Comparison of ENCODE assay signal across 9 cellular contexts in genomic region chr20:651713-652610, GRCh38. TPM values are rescaled to one million over a fixed set of nuclear protein-coding genes. Genes with fewer than 3 reads are reported as not detected.
DNase-seq lines count a peak whose midpoint lies in the region; ATAC-seq, FAIRE-seq and TF ChIP-seq lines count a peak whose summit lies in the region.
"Had no signal": no experiment of that assay in that cellular context is flagged by ENCODE, and none has a peak within 500 bp of the region (broad histone marks: within the 10 kb centered on the region; RNA-seq: fewer than 3 reads in every experiment).

No MANE protein-coding gene starts in this region.

- H3K36me3 ChIP-seq in ascending aorta (peaks cover 28 to 36% of the 10 kb centered on the region in 2 donors), HepG2 (replicated peaks in 1 of 2; ENCODE audit: control insufficient read depth in 1 of 2, insufficient read depth in 2 of 2, low read length in 2 of 2) (peaks cover 11 to 34% of the 10 kb centered on the region in 2 experiments), thyroid gland (peaks cover 22 to 32% of the 10 kb centered on the region in 2 donors)

- H3K27me3 ChIP-seq in ascending aorta (no peaks in the 10 kb centered on the region), HepG2 (ENCODE audit: control insufficient read depth in 1 of 2, insufficient read depth in 2 of 2, low read length in 2 of 2) (peaks cover 2 to 19% of the 10 kb centered on the region in 2 experiments; a peak in 2 of 5 replicates), thyroid gland (no peaks in the 10 kb centered on the region)

- H3K27ac ChIP-seq in ascending aorta (peak overlapping the region; percentile 82 to 84), HepG2 (ENCODE audit: extremely low read length, insufficient read depth, low read length) (peak overlapping the region; percentile 75), thyroid gland (peak overlapping the region; percentile 23 to 88 (median 81))

- CTCF ChIA-PET in HepG2 (lab: Yijun Ruan, JAX; ENCODE audit: low intra/inter-chr PET ratio, low total read pairs) = interaction anchor here (1.3 to 2.3 kb wide), 3 partner anchors 15 to 88 kb away, joined by 3 to 14 read pairs (median 13); no protein-coding TSS in a partner anchor

- peak overlapping the region; percentile 87 for H3K9ac ChIP-seq in HepG2 (ENCODE audit: insufficient read depth, low read depth, low read length)

- H3K79me2 ChIP-seq in HepG2 (ENCODE audit: insufficient read depth, low read length) = peaks cover 13% of the 10 kb centered on the region

- FAIRE-seq in HepG2 (lab: Jason Lieb, UNC) = no peak
- FAIRE-seq: GM18507 had no signal

- WGBS in HepG2 (ENCODE audit: low lambda C conversion rate) = 28% methylated on average over 19 of the region's 20 CpGs
- 62 to 64% methylated on average over 18 to 20 of the region's 20 CpGs for WGBS in thyroid gland, 2 donors

- in situ Hi-C loops in HepG2 (cut with HindIII; ENCODE audit: extremely low pct_ligation_motif_present, low pct_unique_long_range_greater_than_20kb) = no loop called here

- no peak for TF ChIP-seq EP300 in HepG2 (IDR thresholded peaks at IDR 0.05; ENCODE audit: low read depth in 2 of 2, low read length in 2 of 2)
- no peak for TF ChIP-seq EP300 in HepG2 (CRISPR knock-in tag; IDR thresholded peaks at IDR 0.05; ENCODE audit: borderline replicate concordance)

- no peak overlapping the region for H2AFZ ChIP-seq in HepG2 (ENCODE audit: low read length)

- no peak; a peak in 1 of 4 replicates for TF ChIP-seq POLR2A in HepG2 (IDR thresholded peaks at IDR 0.05; ENCODE audit: insufficient read depth in 1 of 2, low read depth in 2 of 2, low read length in 2 of 2)
- no peak for TF ChIP-seq POLR2A in thyroid gland (IDR thresholded peaks at IDR 0.05)

- intact Hi-C loops in ascending aorta (cut with DNase I) (loop anchor here (2.0 to 10.0 kb wide), 9 partner anchors 23 to 1163 kb away; partner anchors contain the start of genes CSNK2A1, FAM110A, FKBP1A and NRSN2), HepG2 (cut with micrococcal nuclease; ENCODE audit: unreplicated experiment) (no loop called here), thyroid gland (cut with DNase I) (no loop called here)

- ATAC-seq in HepG2 (peak; percentile 14), HG03457 (IDR thresholded peaks at IDR 0.05; ENCODE audit: unreplicated experiment) (no peak)

- H3K4me3 ChIP-seq in ascending aorta = peak overlapping the region; percentile 61 to 84
- peak overlapping the region; percentile 67 to 96 (median 93) for H3K4me3 ChIP-seq in HepG2 (replicated peaks in 1 of 3; ENCODE audit: insufficient read depth in 1 of 3, low read depth in 2 of 3, low read length in 3 of 3)
- peak overlapping the region; percentile 18 to 77 (median 55) for H3K4me3 ChIP-seq in thyroid gland (replicated peaks in 1 of 3)

- TF ChIP-seq CTCF in ascending aorta (IDR thresholded peaks at IDR 0.05) (no peak), HepG2 (CRISPR knock-in tag; IDR thresholded peaks at IDR 0.05) (no peak), thyroid gland (IDR thresholded peaks at IDR 0.05) (no peak)

- H4K20me1 ChIP-seq in HepG2 (ENCODE audit: insufficient read depth, low read length) = no peaks in the 10 kb centered on the region; the same call in 1 of the 2 replicates

- H3K4me1 ChIP-seq in ascending aorta (peaks cover 9% of the 10 kb centered on the region in 2 donors), HepG2 (ENCODE audit: insufficient read depth, low read length) (peaks cover 43% of the 10 kb centered on the region), thyroid gland (peaks cover 12 to 19% of the 10 kb centered on the region in 2 donors)

- H3K9me3 ChIP-seq in ascending aorta (peaks cover 0 to 8% of the 10 kb centered on the region in 2 donors), HepG2 (ENCODE audit: low read length) (no peaks in the 10 kb centered on the region), thyroid gland (no peaks in the 10 kb centered on the region)

- POLR2A ChIA-PET in HepG2 (lab: Yijun Ruan, JAX) = interaction anchor here (0.6 to 1.6 kb wide), 3 partner anchors 9 to 209 kb away, joined by 3 read pairs; no protein-coding TSS in a partner anchor

- BruUV-seq in HepG2 (replicated peaks; lab: Mats Ljungman, UMichigan) = TSS peak; percentile 51

- peak overlapping the region; percentile 99 for H3K4me2 ChIP-seq in HepG2 (ENCODE audit: low read depth, low read length)

- DNase-seq in stimulated activated CD4-positive, alpha-beta T cell treated with anti-CD3 and anti-CD28 coated beads, Interleukin-2, amount 100 ng/mL, for 24 hours = peak; percentile 20 to 24
- DNase-seq in stimulated activated CD4-positive, alpha-beta T cell treated with anti-CD3 and anti-CD28 coated beads, Interleukin-4, amount 100 ng/mL, for 1 hour = no peak
- no peak for DNase-seq in ascending aorta (ENCODE audit: low spot score in 2 of 2)
- no peak for DNase-seq in HepG2 (ENCODE audit: low spot score)
- DNase-seq in thyroid gland = peak; percentile 41 to 46
- no peak for DNase-seq in stimulated activated naive CD4-positive, alpha-beta T cell (lab: John Stamatoyannopoulos, UW)
- DNase-seq in SHP77 (lab: John Stamatoyannopoulos, UW) = no peak

- TF ChIP-seq RAD21 in HepG2 (CRISPR knock-in tag; IDR thresholded peaks at IDR 0.05) = 0 out of 2 replicates have a peak, but pooled peaks have one; percentile 13

RNA-seq across cellular contexts. Expression of gene SRXN1, which starts 1.0 kb away (rescaled TPM):
- total RNA-seq in ascending aorta (28.8 TPM), HepG2 (2016; rRNA removed; fragmentation: Illumina TruSeq; extraction: Trizol) (87.7 and 98.2 TPM in 2 replicates), thyroid gland (100 to 1,000 TPM in 2 of 4 donors, 10 to 100 TPM in 2; 54.3 to 212 (median 135) TPM)
- total RNA-seq in HepG2 (2016; cell fraction: cytosol; rRNA removed; fragmentation: Illumina TruSeq; extraction: Trizol; ENCODE audit: low read depth) = 26.2 and 26.7 TPM in 2 replicates
- total RNA-seq in HepG2 (2016; cell fraction: insoluble cytoplasmic fraction; rRNA removed; fragmentation: Illumina TruSeq; extraction: Trizol) = 85.6 and 95.5 TPM in 2 replicates
- total RNA-seq in HepG2 (2016; cell fraction: membrane; rRNA removed; fragmentation: Illumina TruSeq; extraction: Trizol) = 86.8 and 92.3 TPM in 2 replicates
- 37.3 and 40.4 TPM in 2 replicates for total RNA-seq in HepG2 (2016; cell fraction: nucleus; rRNA removed; fragmentation: Illumina TruSeq; extraction: Trizol)
- polyA plus RNA-seq in HepG2 (2011; rRNA removed) = 29.9 and 41.3 TPM in 2 replicates
- polyA plus RNA-seq in HepG2 (2011; cell fraction: cytosol; rRNA removed) = 26.1 and 37.8 TPM in 2 replicates
- 10.4 and 16.8 TPM in 2 replicates for polyA plus RNA-seq in HepG2 (2011; cell fraction: nucleus; rRNA removed)
- 39.7 and 59.3 TPM in 2 replicates for polyA plus RNA-seq in HepG2 (2012)
- 18.8 and 21.5 TPM in 2 replicates for polyA plus RNA-seq in HepG2 (2016; cell fraction: cytosol; fragmentation: Illumina TruSeq; extraction: Trizol; ENCODE audit: low read depth)
- 78.8 and 84.6 TPM in 2 replicates for polyA plus RNA-seq in HepG2 (2016; cell fraction: insoluble cytoplasmic fraction; fragmentation: Illumina TruSeq; extraction: Trizol; ENCODE audit: low read depth)
- polyA plus RNA-seq in HepG2 (2016; cell fraction: membrane; fragmentation: Illumina TruSeq; extraction: Trizol; ENCODE audit: low read depth) = 49.8 and 51.3 TPM in 2 replicates
- 53.3 and 55.5 TPM in 2 replicates for polyA plus RNA-seq in HepG2 (2016; cell fraction: nucleus; fragmentation: Illumina TruSeq; extraction: Trizol; ENCODE audit: insufficient read depth, low read depth)
- 29.6 and 43.5 TPM in 2 replicates for polyA minus RNA-seq in HepG2 (2011; rRNA and poly(A)+ RNA removed; ENCODE audit: low replicate concordance)
- polyA minus RNA-seq in HepG2 (2011; cell fraction: cytosol; rRNA and poly(A)+ RNA removed) = 17.1 and 26.2 TPM in 2 replicates
- polyA minus RNA-seq in HepG2 (2011; cell fraction: nucleus; rRNA and poly(A)+ RNA removed) = 8.4 and 15.7 TPM in 2 replicates

RNA-seq across cellular contexts. Expression of gene SCRT2, which starts 23.6 kb away (rescaled TPM):
- total RNA-seq in ascending aorta (not detected), HepG2 (2016; rRNA removed; fragmentation: Illumina TruSeq; extraction: Trizol) (not detected in 2 replicates), thyroid gland (not detected)
- total RNA-seq in HepG2 (2016; cell fraction: cytosol; rRNA removed; fragmentation: Illumina TruSeq; extraction: Trizol; ENCODE audit: low read depth) = not detected in 2 replicates
- total RNA-seq in HepG2 (2016; cell fraction: insoluble cytoplasmic fraction; rRNA removed; fragmentation: Illumina TruSeq; extraction: Trizol) = not detected in 2 replicates
- not detected in 2 replicates for total RNA-seq in HepG2 (2016; cell fraction: membrane; rRNA removed; fragmentation: Illumina TruSeq; extraction: Trizol)
- total RNA-seq in HepG2 (2016; cell fraction: nucleus; rRNA removed; fragmentation: Illumina TruSeq; extraction: Trizol) = not detected in 2 replicates
- polyA plus RNA-seq in HepG2 (2011; rRNA removed) = not detected in 2 replicates
- not detected in 2 replicates for polyA plus RNA-seq in HepG2 (2011; cell fraction: cytosol; rRNA removed)
- polyA plus RNA-seq in HepG2 (2011; cell fraction: nucleus; rRNA removed) = not detected in 2 replicates
- not detected in 2 replicates for polyA plus RNA-seq in HepG2 (2012)
- not detected in 2 replicates for polyA plus RNA-seq in HepG2 (2016; cell fraction: cytosol; fragmentation: Illumina TruSeq; extraction: Trizol; ENCODE audit: low read depth)
- not detected in 2 replicates for polyA plus RNA-seq in HepG2 (2016; cell fraction: insoluble cytoplasmic fraction; fragmentation: Illumina TruSeq; extraction: Trizol; ENCODE audit: low read depth)
- polyA plus RNA-seq in HepG2 (2016; cell fraction: membrane; fragmentation: Illumina TruSeq; extraction: Trizol; ENCODE audit: low read depth) = not detected in 2 replicates
- polyA plus RNA-seq in HepG2 (2016; cell fraction: nucleus; fragmentation: Illumina TruSeq; extraction: Trizol; ENCODE audit: insufficient read depth, low read depth) = not detected in 2 replicates
- not detected in 2 replicates for polyA minus RNA-seq in HepG2 (2011; rRNA and poly(A)+ RNA removed; ENCODE audit: low replicate concordance)
- not detected in 2 replicates for polyA minus RNA-seq in HepG2 (2011; cell fraction: cytosol; rRNA and poly(A)+ RNA removed)
- not detected in 2 replicates for polyA minus RNA-seq in HepG2 (2011; cell fraction: nucleus; rRNA and poly(A)+ RNA removed)

RNA-seq across cellular contexts. Expression of gene TCF15, which starts 41.9 kb away (rescaled TPM):
- total RNA-seq in ascending aorta = 8.3 TPM
- total RNA-seq in HepG2 (2016; rRNA removed; fragmentation: Illumina TruSeq; extraction: Trizol) = not detected in 2 replicates
- total RNA-seq in HepG2 (2016; cell fraction: cytosol; rRNA removed; fragmentation: Illumina TruSeq; extraction: Trizol; ENCODE audit: low read depth) = not detected in 2 replicates
- not detected in 2 replicates for total RNA-seq in HepG2 (2016; cell fraction: insoluble cytoplasmic fraction; rRNA removed; fragmentation: Illumina TruSeq; extraction: Trizol)
- not detected in 2 replicates for total RNA-seq in HepG2 (2016; cell fraction: membrane; rRNA removed; fragmentation: Illumina TruSeq; extraction: Trizol)
- total RNA-seq in HepG2 (2016; cell fraction: nucleus; rRNA removed; fragmentation: Illumina TruSeq; extraction: Trizol) = not detected in 2 replicates
- not detected in 2 replicates for polyA plus RNA-seq in HepG2 (2011; rRNA removed)
- polyA plus RNA-seq in HepG2 (2011; cell fraction: cytosol; rRNA removed) = not detected in 2 replicates
- polyA plus RNA-seq in HepG2 (2011; cell fraction: nucleus; rRNA removed) = not detected in 2 replicates
- not detected in 2 replicates for polyA plus RNA-seq in HepG2 (2012)
- not detected in 2 replicates for polyA plus RNA-seq in HepG2 (2016; cell fraction: cytosol; fragmentation: Illumina TruSeq; extraction: Trizol; ENCODE audit: low read depth)
- polyA plus RNA-seq in HepG2 (2016; cell fraction: insoluble cytoplasmic fraction; fragmentation: Illumina TruSeq; extraction: Trizol; ENCODE audit: low read depth) = not detected in 2 replicates
- not detected in 2 replicates for polyA plus RNA-seq in HepG2 (2016; cell fraction: membrane; fragmentation: Illumina TruSeq; extraction: Trizol; ENCODE audit: low read depth)
- not detected in 2 replicates for polyA plus RNA-seq in HepG2 (2016; cell fraction: nucleus; fragmentation: Illumina TruSeq; extraction: Trizol; ENCODE audit: insufficient read depth, low read depth)
- polyA minus RNA-seq in HepG2 (2011; rRNA and poly(A)+ RNA removed; ENCODE audit: low replicate concordance) = not detected in 2 replicates
- polyA minus RNA-seq in HepG2 (2011; cell fraction: cytosol; rRNA and poly(A)+ RNA removed) = not detected in 2 replicates
- not detected in 2 replicates for polyA minus RNA-seq in HepG2 (2011; cell fraction: nucleus; rRNA and poly(A)+ RNA removed)
- under 1 TPM in 1 of 4 donors, not detected in 3; 0.59 TPM for total RNA-seq in thyroid gland

Comparison
In these comparisons a context has a peak if more than half of its experiments do, and no peak if none do; other contexts are left out.
1. DNase-seq: peak in stimulated activated CD4-positive, alpha-beta T cell treated with anti-CD3 and anti-CD28 coated beads, Interleukin-2, amount 100 ng/mL, for 24 hours (2 of 2) and thyroid gland (2 of 2); none in stimulated activated CD4-positive, alpha-beta T cell treated with anti-CD3 and anti-CD28 coated beads, Interleukin-4, amount 100 ng/mL, for 1 hour (single experiment), ascending aorta (0 of 2), HepG2 (single experiment), stimulated activated naive CD4-positive, alpha-beta T cell (0 of 6) and SHP77 (0 of 2).
2. Peak in every context shown above with its lines, with median percentiles within 50 percentile points of each other: H3K27ac ChIP-seq and H3K4me3 ChIP-seq.